Comparison of ENCODE assay signal across 8 cellular contexts in the genomic region with DNA sequence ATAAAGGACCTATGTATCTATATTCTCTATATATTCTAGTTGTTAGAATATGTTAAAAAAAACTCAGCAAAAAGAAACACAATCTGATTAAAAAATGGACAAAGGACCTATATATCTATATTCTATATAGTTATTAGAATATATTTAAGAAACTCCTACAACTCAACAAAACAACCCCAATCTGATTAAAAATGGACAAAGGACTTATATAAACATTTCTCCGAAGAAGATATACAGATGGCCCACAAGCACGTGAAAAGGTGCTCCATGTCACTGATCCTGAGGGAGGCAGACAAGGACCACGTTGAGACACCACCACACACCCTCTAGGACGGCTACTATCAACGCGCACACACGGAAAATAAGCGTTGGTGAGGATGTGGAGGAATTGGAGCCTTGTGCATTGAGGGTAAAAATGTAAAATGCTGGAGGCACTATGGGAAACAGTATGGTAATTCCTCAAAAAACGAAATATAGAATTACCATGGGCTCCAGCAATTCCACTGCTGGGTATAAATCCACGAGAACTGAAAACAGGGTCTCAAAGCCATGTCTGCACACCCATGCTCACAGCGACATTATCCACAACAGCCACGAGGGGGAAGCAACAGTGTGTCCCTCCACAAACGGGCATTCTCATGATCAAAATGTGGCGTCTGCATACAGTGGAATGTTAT. TPM values are rescaled to one million over a fixed set of nuclear protein-coding genes. Genes with fewer than 3 reads are reported as not detected.
DNase-seq lines count a peak whose midpoint lies in the region; ATAC-seq and TF ChIP-seq lines count a peak whose summit lies in the region.

No MANE protein-coding gene starts in this region.

- BruUV-seq in IMR-90 (replicated peaks; lab: Mats Ljungman, UMichigan), result no TSS peak

- intact Hi-C loops in IMR-90 (cut with micrococcal nuclease), result loop anchor here (1.0 to 5.0 kb wide), 3 partner anchors 154 to 239 kb away; a partner anchor contains a TSS
- intact Hi-C loops in adrenal gland (cut with DNase I), result loop anchor here (5.0 to 10.0 kb wide), 2 partner anchors 224 to 232 kb away; no protein-coding TSS in a partner anchor
- intact Hi-C loops in heart left ventricle (cut with DNase I), result loop anchor here in 9 of 10 donors (1.0 to 10.0 kb wide), 7 partner anchors 82 to 240 kb away; a partner anchor contains a TSS

- H3K14ac ChIP-seq in IMR-90 (replicated peaks; ENCODE audit: low read depth, low read length), result peak overlapping the region; percentile 26; the same call in 1 of the 2 replicates

- H3K4ac ChIP-seq in IMR-90 (ENCODE audit: low read depth, low read length), result peak overlapping the region; percentile 9; the same call in 1 of the 2 replicates

- no peaks in the 10 kb centered on the region for H3K27me3 ChIP-seq in IMR-90 (ENCODE audit: control insufficient read depth, insufficient read depth, low read length)
- H3K27me3 ChIP-seq in adrenal gland, result no peaks in the 10 kb centered on the region
- H3K27me3 ChIP-seq in heart left ventricle, result no peaks in the 10 kb centered on the region

- peak; percentile 86 for TF ChIP-seq CTCF in IMR-90 (conservative IDR thresholded peaks at IDR 0.05; ENCODE audit: low read depth, low read length)
- TF ChIP-seq CTCF in adrenal gland (IDR thresholded peaks at IDR 0.05), result peak; percentile 46 to 96 (median 78)
- TF ChIP-seq CTCF in heart left ventricle (IDR thresholded peaks at IDR 0.05), result peak; percentile 70 to 85 (median 77)

- H3K4me3 ChIP-seq in IMR-90 (ENCODE audit: insufficient read depth, low read depth, low read length) (no peak overlapping the region), adrenal gland (peak overlapping the region in 1 of 4 donors; percentile 14), heart left ventricle (peak overlapping the region in 6 of 12 donors; percentile 5 to 37 (median 20))

- no peak overlapping the region for H3K18ac ChIP-seq in IMR-90 (ENCODE audit: low read depth, low read length)

- no peak overlapping the region for H4K91ac ChIP-seq in IMR-90 (ENCODE audit: insufficient read depth, low read depth, low read length)

- H3K23ac ChIP-seq in IMR-90 (ENCODE audit: low read depth, low read length), result no peak overlapping the region

- H3K4me2 ChIP-seq in IMR-90 (ENCODE audit: low read depth, low read length), result peak overlapping the region; percentile 18; the same call in 1 of the 2 replicates

- POLR2A ChIA-PET in IMR-90 (lab: Charles Lee; ENCODE audit: unreplicated experiment), result no interaction called here

- H3K56ac ChIP-seq in IMR-90 (ENCODE audit: extremely low read depth, insufficient read depth, low read length), result no peak overlapping the region

- no peak overlapping the region for H3K9ac ChIP-seq in IMR-90 (ENCODE audit: low read depth, low read length)

- in situ Hi-C loops in IMR-90 (cut with MboI; ENCODE audit: low sequenced_read_pairs), result loop anchor here (5.0 kb wide), 1 partner anchor 224 kb away; no protein-coding TSS in a partner anchor

- TF ChIP-seq POLR2A in IMR-90 (IDR thresholded peaks at IDR 0.05; ENCODE audit: low read depth, low read length) (0 out of 2 replicates have a peak, but pooled peaks have one; percentile 42), adrenal gland (IDR thresholded peaks at IDR 0.05) (no peak), heart left ventricle (IDR thresholded peaks at IDR 0.05) (no peak)

- ATAC-seq in IMR-90 (ENCODE audit: low read depth) (peak; percentile 98), heart left ventricle (peak; percentile 84 to 94 (median 92)), GM21717 (IDR thresholded peaks at IDR 0.05; ENCODE audit: unreplicated experiment) (no peak), GM18861 (IDR thresholded peaks at IDR 0.05; ENCODE audit: unreplicated experiment) (no peak)

- H4K20me1 ChIP-seq in IMR-90 (ENCODE audit: insufficient read depth, low read length), result no peaks in the 10 kb centered on the region

- H3K9me1 ChIP-seq in IMR-90 (ENCODE audit: insufficient read depth, low read length), result peaks cover 14% of the 10 kb centered on the region

- H3K4me1 ChIP-seq in IMR-90 (ENCODE audit: control insufficient read depth, insufficient read depth, low read length) (peaks cover 6% of the 10 kb centered on the region), adrenal gland (replicated peaks in 1 of 2) (peaks cover 0 to 15% of the 10 kb centered on the region in 2 donors), heart left ventricle (peaks cover 0 to 24% (median 12%) of the 10 kb centered on the region in 12 donors)

- H3K79me1 ChIP-seq in IMR-90 (ENCODE audit: low read depth in 1 of 2, low read length in 2 of 2), result peaks cover 0 to 7% of the 10 kb centered on the region in 2 experiments; a peak in 2 of 4 replicates

- no peak overlapping the region for H2BK5ac ChIP-seq in IMR-90 (ENCODE audit: low read depth, low read length, poor library complexity, severe bottlenecking)

- H3K36me3 ChIP-seq in IMR-90 (ENCODE audit: control insufficient read depth, insufficient read depth, low read length), result peaks cover 2% of the 10 kb centered on the region; the same call in 1 of the 2 replicates
- no peaks in the 10 kb centered on the region for H3K36me3 ChIP-seq in adrenal gland (replicated peaks in 1 of 2)
- peaks cover 0 to 7% (median 0%) of the 10 kb centered on the region in 9 donors for H3K36me3 ChIP-seq in heart left ventricle

- dilution Hi-C loops in IMR-90 (cut with HindIII; ENCODE audit: low sequenced_read_pairs, unreplicated experiment), result no loop called here

- no peak overlapping the region for H2BK15ac ChIP-seq in IMR-90 (ENCODE audit: low read depth, low read length)

- peak overlapping the region; percentile 46 for H2AK9ac ChIP-seq in IMR-90 (replicated peaks; ENCODE audit: low read depth, low read length, poor library complexity)

- H2AFZ ChIP-seq in IMR-90 (replicated peaks; ENCODE audit: low read length, poor library complexity), result peak overlapping the region; percentile 67

- H4K5ac ChIP-seq in IMR-90 (ENCODE audit: low read depth, low read length), result no peak overlapping the region

- no peak overlapping the region for H3K27ac ChIP-seq in IMR-90 (ENCODE audit: insufficient read depth, low read length)
- H3K27ac ChIP-seq in adrenal gland, result no peak overlapping the region
- peak overlapping the region in 2 of 12 donors; percentile 0 to 49 for H3K27ac ChIP-seq in heart left ventricle

- 0% methylated on average over 1 of the region's 14 CpGs; no CpG with 5 or more reads in 1 of the 2 experiments for WGBS in IMR-90 (ENCODE audit: extremely low coverage in 2 of 2, insufficient read length in 1 of 2), 2 experiments
- 4 to 11% (median 9%) methylated on average over 9 to 14 of the region's 14 CpGs for WGBS in adrenal gland, 4 donors
- 7 to 16% (median 11%) methylated on average over 14 of the region's 14 CpGs for WGBS in heart left ventricle, 4 donors

- 0 out of 2 replicates have a peak overlapping the region, but pooled peaks have one; percentile 18 for H2AK5ac ChIP-seq in IMR-90 (ENCODE audit: low read depth, low read length)

- peak overlapping the region; percentile 49; the same call in 1 of the 2 replicates for H2BK20ac ChIP-seq in IMR-90 (ENCODE audit: low read depth, low read length)

- CTCF ChIA-PET in IMR-90 (lab: Yijun Ruan, JAX), result interaction anchor here (0.7 to 1.1 kb wide), 4 partner anchors 48 to 240 kb away, joined by 3 to 5 read pairs (median 4); a partner anchor contains a TSS

- peak overlapping the region; percentile 53; the same call in 1 of the 2 replicates for H2BK120ac ChIP-seq in IMR-90 (ENCODE audit: low read depth, low read length)

- DNase-seq in D341Med (ENCODE audit: low spot score) (peak; percentile 80), IMR-90 (peak; percentile 78), SK-N-DZ (ENCODE audit: low spot score) (peak; percentile 85), adrenal gland (peak; percentile 71 to 91 (median 78)), heart left ventricle (peak in 4 of 5 donors; percentile 66 to 71 (median 69)), pulmonary artery endothelial cell (ENCODE audit: low read depth, low spot score) (peak; percentile 48)

- peak overlapping the region in 1 of 2 experiments; percentile 23; a peak in 2 of 4 replicates for H4K8ac ChIP-seq in IMR-90 (ENCODE audit: low read depth in 2 of 2, low read length in 2 of 2)

- TF ChIP-seq RAD21 in IMR-90 (IDR thresholded peaks at IDR 0.05; ENCODE audit: low read length), result peak; percentile 91

- no peaks in the 10 kb centered on the region for H3K9me3 ChIP-seq in IMR-90 (ENCODE audit: control insufficient read depth, insufficient read depth, low read length)
- no peaks in the 10 kb centered on the region for H3K9me3 ChIP-seq in adrenal gland (replicated peaks in 1 of 3)
- no peaks in the 10 kb centered on the region for H3K9me3 ChIP-seq in heart left ventricle

TF ChIP-seq in IMR-90, 13 proteins besides CTCF, POLR2A, EP300 and RAD21:
- TF ChIP-seq BHLHE40 (IDR thresholded peaks at IDR 0.05; ENCODE audit: low read depth, low read length), result no peak
- peak; percentile 87 for TF ChIP-seq SMC3 (IDR thresholded peaks at IDR 0.05; ENCODE audit: low read depth, low read length)
- TF ChIP-seq MAZ (IDR thresholded peaks at IDR 0.05; ENCODE audit: borderline replicate concordance, low read depth, low read length), result 0 out of 2 replicates have a peak, but pooled peaks have one; percentile 18
TF ChIP-seq in IMR-90: peak in this region for 2.

RNA-seq across cellular contexts. Expression of a gene that starts 22.7 kb away (rescaled TPM):
- total RNA-seq in IMR-90 (2012; rRNA removed) (0.72 and 1.1 TPM in 2 replicates), adrenal gland (10 to 100 TPM in 1 of 8 donors, 1 to 10 TPM in 7; 1.1 to 19.4 (median 3.3) TPM), heart left ventricle (10 to 100 TPM in 1 of 9 donors, 1 to 10 TPM in 8; 6.3 to 10.0 (median 7.5) TPM), pulmonary artery endothelial cell (4.5 and 5.6 TPM in 2 replicates)
- polyA plus RNA-seq in IMR-90 (2012; rRNA removed) (1.2 and 1.3 TPM in 2 replicates), adrenal gland (1 to 10 TPM in 2 of 3 donors, under 1 TPM in 1; 0.84 to 4.4 (median 1.8) TPM), heart left ventricle (1 to 10 TPM; 2.5 to 2.8 TPM)
- polyA plus RNA-seq in IMR-90 (2012; cell fraction: cytosol; rRNA removed), result 1.5 and 2.4 TPM in 2 replicates
- 1.5 and 3.2 TPM in 2 replicates for polyA plus RNA-seq in IMR-90 (2012; cell fraction: nucleus; rRNA removed; ENCODE audit: low replicate concordance)
- 23.2 and 29.1 TPM in 2 replicates for polyA plus RNA-seq in SK-N-DZ (2014; cell fraction: cytosol; rRNA removed)
- polyA plus RNA-seq in SK-N-DZ (2014; cell fraction: nucleus; rRNA removed), result 31.2 and 44.2 TPM in 2 replicates

RNA-seq across cellular contexts. Expression of a gene that starts 47.1 kb away (rescaled TPM):
- total RNA-seq in IMR-90 (2012; rRNA removed), result 20.6 and 21.4 TPM in 2 replicates
- polyA plus RNA-seq in IMR-90 (2012; rRNA removed), result 59.9 and 62.1 TPM in 2 replicates
- 29.9 and 41.9 TPM in 2 replicates for polyA plus RNA-seq in IMR-90 (2012; cell fraction: cytosol; rRNA removed)
- polyA plus RNA-seq in IMR-90 (2012; cell fraction: nucleus; rRNA removed; ENCODE audit: low replicate concordance), result 190 and 219 TPM in 2 replicates
- polyA plus RNA-seq in SK-N-DZ (2014; cell fraction: cytosol; rRNA removed), result 23.0 and 29.5 TPM in 2 replicates
- polyA plus RNA-seq in SK-N-DZ (2014; cell fraction: nucleus; rRNA removed), result 89.9 and 117 TPM in 2 replicates
- total RNA-seq in adrenal gland, result 10 to 100 TPM; 32.2 to 58.1 (median 42.4) TPM
- 10 to 100 TPM; 33.6 to 65.6 (median 61.7) TPM for polyA plus RNA-seq in adrenal gland
- 10 to 100 TPM; 13.5 to 31.0 (median 23.8) TPM for total RNA-seq in heart left ventricle
- polyA plus RNA-seq in heart left ventricle, result 10 to 100 TPM; 23.2 to 25.8 TPM
- total RNA-seq in pulmonary artery endothelial cell, result 19.3 and 22.6 TPM in 2 replicates

Comparison
In these comparisons a context has a peak if more than half of its experiments do, and no peak if none do; other contexts are left out.
1. ATAC-seq: peak in IMR-90 (single experiment) and heart left ventricle (4 of 4); none in GM21717 (single experiment) and GM18861 (single experiment).
2. Peak in every context shown above with its lines, with median percentiles within 50 percentile points of each other: DNase-seq and CTCF ChIP-seq.